ENCODE assay signal across 33 cellular contexts in the genomic region with DNA sequence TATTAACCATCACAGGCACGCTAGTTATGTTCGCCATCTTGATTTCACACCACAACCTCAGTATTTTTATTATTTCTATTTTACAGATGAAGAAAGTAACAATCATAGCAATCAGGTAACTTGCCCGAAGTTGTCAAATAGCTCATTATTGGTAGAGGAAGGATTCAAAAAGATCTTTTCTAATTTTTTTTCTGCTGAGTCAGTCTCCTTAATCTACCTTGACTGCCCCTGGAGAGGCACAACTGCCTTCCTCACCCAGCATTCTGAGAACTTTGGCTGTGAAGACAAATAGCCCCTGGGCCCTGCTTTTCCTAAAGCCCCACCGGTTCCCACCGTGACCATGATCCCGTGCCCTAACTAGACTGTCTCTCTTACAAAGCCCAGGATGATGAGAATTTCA.
"Had no signal": no experiment of that assay in that cellular context is flagged by ENCODE, and none has a peak within 500 bp of the region (broad histone marks: within the 10 kb centered on the region; RNA-seq: fewer than 3 reads in every experiment).

No MANE protein-coding gene starts in this region.

- H3K9me3 Mint-ChIP-seq: activated CD4-positive, alpha-beta memory T cell treated with anti-CD3 and anti-CD28 coated beads, Interleukin-2, amount 10 ng/mL, durations not matched to agents 7 days and 5 days; activated naive CD4-positive, alpha-beta T cell treated with anti-CD3 and anti-CD28 coated beads, Interleukin-2, amount 10 ng/mL, durations not matched to agents 7 days and 5 days; activated naive CD8-positive, alpha-beta T cell treated with anti-CD3 and anti-CD28 coated beads, Interleukin-2, amount 50 U/mL, for 24 hours; T-helper 1 cell treated with Interleukin-12 subunit alpha and Interleukin-12 subunit beta and Interleukin-4 antibody, amounts not matched to agents 30 μg/mL and 1 μg/mL, for 36 hours; WTC11 had no signal

- H3K4me3 ChIP-seq: SJSA1 had no signal

- ATAC-seq: activated CD8-positive, alpha-beta memory T cell treated with anti-CD3 and anti-CD28 coated beads, Interleukin-2, amount 10 ng/mL, durations not matched to agents 7 days and 5 days; activated naive CD8-positive, alpha-beta T cell treated with anti-CD3 and anti-CD28 coated beads, Interleukin-2, amount 50 U/mL, for 24 hours; WTC11 had no signal

- H3K36me3 Mint-ChIP-seq: activated CD8-positive, alpha-beta memory T cell treated with anti-CD3 and anti-CD28 coated beads, Interleukin-2, amount 10 ng/mL, durations not matched to agents 7 days and 5 days; activated naive CD4-positive, alpha-beta T cell treated with anti-CD3 and anti-CD28 coated beads, Interleukin-2, amount 10 ng/mL, durations not matched to agents 7 days and 5 days; activated naive CD8-positive, alpha-beta T cell; brain; WTC11 had no signal

- H3K9me3 ChIP-seq: SJSA1, SK-N-SH had no signal

- H3K4me3 Mint-ChIP-seq: activated CD4-positive, alpha-beta memory T cell treated with anti-CD3 and anti-CD28 coated beads, Interleukin-2, amount 10 ng/mL, durations not matched to agents 7 days and 5 days; activated CD8-positive, alpha-beta memory T cell treated with anti-CD3 and anti-CD28 coated beads, Interleukin-2, amount 10 ng/mL, durations not matched to agents 7 days and 5 days; activated naive CD4-positive, alpha-beta T cell treated with anti-CD3 and anti-CD28 coated beads, Interleukin-2, amount 10 ng/mL, durations not matched to agents 7 days and 5 days; activated naive CD8-positive, alpha-beta T cell; activated naive CD8-positive, alpha-beta T cell treated with anti-CD3 and anti-CD28 coated beads, Interleukin-2, amount 50 U/mL, for 24 hours; brain; T-helper 1 cell treated with Interleukin-12 subunit alpha and Interleukin-12 subunit beta and Interleukin-4 antibody, amounts not matched to agents 30 μg/mL and 1 μg/mL, for 36 hours; WTC11 had no signal

- DNase-seq: activated CD4-positive, alpha-beta memory T cell treated with anti-CD3 and anti-CD28 coated beads, Interleukin-2, amount 10 ng/mL, durations not matched to agents 7 days and 5 days; activated CD4-positive, alpha-beta T cell treated with anti-CD3 and anti-CD28 coated beads for 1 hour; activated CD4-positive, alpha-beta T cell treated with anti-CD3 and anti-CD28 coated beads for 48 hours; activated CD8-positive, alpha-beta memory T cell treated with anti-CD3 and anti-CD28 coated beads for 24 hours; activated CD8-positive, alpha-beta memory T cell treated with anti-CD3 and anti-CD28 coated beads, Interleukin-2, amount 10 ng/mL, durations not matched to agents 7 days and 5 days; activated CD8-positive, alpha-beta memory T cell treated with anti-CD3 and anti-CD28 coated beads, Interleukin-2, amount 50 U/mL, for 48 hours; activated effector memory CD4-positive, alpha-beta T cell treated with Interleukin-2 at 50 U/mL for 16 hours; activated naive CD4-positive, alpha-beta T cell treated with anti-CD3 and anti-CD28 coated beads, Interleukin-2, amount 10 ng/mL, durations not matched to agents 7 days and 5 days; activated naive CD8-positive, alpha-beta T cell treated with anti-CD3 and anti-CD28 coated beads, Interleukin-2, amount 50 U/mL, for 24 hours; activated T-cell treated with anti-CD3 and anti-CD28 coated beads, Interleukin-2, amount 50 U/mL, for 48 hours; anterior cingulate cortex; caudate nucleus; cerebellar nuclear complex; Kasumi-1; MM.1S; MV-4-11; NCI-H1092; NCI-H146; NCI-H187; NCI-H2029 treated with DMSO at 0.1 percent for 48 hours; NCI-H2107; NCI-H2171; NCI-H510A; NCI-H526; NCI-H748 treated with DMSO at 0.1 percent for 48 hours; NK-92 treated with Interleukin-12 subunit alpha and Interleukin-12 subunit beta, amount 100 ng/mL, for 24 hours; SHP77 treated with DMSO at 0.1 percent for 48 hours; SK-N-SH had no signal

- H3K27ac Mint-ChIP-seq: activated CD4-positive, alpha-beta memory T cell treated with anti-CD3 and anti-CD28 coated beads, Interleukin-2, amount 10 ng/mL, durations not matched to agents 7 days and 5 days; activated CD8-positive, alpha-beta memory T cell treated with anti-CD3 and anti-CD28 coated beads, Interleukin-2, amount 10 ng/mL, durations not matched to agents 7 days and 5 days; activated naive CD4-positive, alpha-beta T cell treated with anti-CD3 and anti-CD28 coated beads, Interleukin-2, amount 10 ng/mL, durations not matched to agents 7 days and 5 days; activated naive CD8-positive, alpha-beta T cell; activated naive CD8-positive, alpha-beta T cell treated with anti-CD3 and anti-CD28 coated beads, Interleukin-2, amount 50 U/mL, for 24 hours; brain; T-helper 1 cell treated with Interleukin-12 subunit alpha and Interleukin-12 subunit beta and Interleukin-4 antibody, amounts not matched to agents 30 μg/mL and 1 μg/mL, for 36 hours; WTC11 had no signal

- H3K4me2 ChIP-seq: SK-N-SH had no signal

- H3K27ac ChIP-seq: SJSA1 had no signal

- H3K36me3 ChIP-seq: SJSA1 had no signal

- H3K9me2 ChIP-seq: SK-N-SH had no signal

- H3K9ac ChIP-seq: SK-N-SH had no signal
